In the genomic region with DNA sequence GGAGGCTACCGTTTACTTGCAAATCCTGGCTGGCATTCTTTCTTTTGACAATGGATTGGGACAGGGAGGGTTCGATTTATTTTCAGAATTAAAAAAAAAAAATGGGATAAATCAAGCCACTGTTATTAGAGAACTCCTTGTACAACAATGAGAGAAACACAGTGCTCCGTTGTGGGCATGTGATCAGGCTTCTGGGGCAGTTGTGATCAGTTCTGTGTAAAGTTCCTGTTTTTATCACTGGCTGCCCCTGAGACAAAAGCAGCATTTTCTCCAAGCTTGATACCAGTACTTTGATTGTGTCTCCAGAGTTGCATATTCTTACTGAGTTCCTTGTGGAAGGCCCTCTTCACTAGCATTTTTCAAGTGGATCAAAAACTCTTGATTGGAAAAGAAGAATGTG, we compare ENCODE assay signal across 8 cellular contexts. TPM values are rescaled to one million over a fixed set of nuclear protein-coding genes. Genes with fewer than 3 reads are reported as not detected.
A peak's percentile ranks its signal among the peaks of the same experiment; 100 is the strongest.
DNase-seq lines count a peak whose midpoint lies in the region; ATAC-seq, FAIRE-seq and TF ChIP-seq lines count a peak whose summit lies in the region.

No MANE protein-coding gene starts in this region.

- H3K4me3 ChIP-seq in BLaER1 treated with 17β-estradiol and CSF1 and Interleukin-3, amounts not matched to agents 10 nM and 100 nM: peak overlapping the region; percentile 85 to 97 (median 91)
- peak overlapping the region; percentile 96 for H3K4me3 ChIP-seq in adipocyte (ENCODE audit: low read length)

- peaks cover 32 to 47% (median 42%) of the 10 kb centered on the region in 11 experiments; a peak in 19 of 22 replicates for H4K20me1 ChIP-seq in BLaER1 treated with 17β-estradiol and CSF1 and Interleukin-3, amounts not matched to agents 10 nM and 100 nM

- peaks cover 0 to 12% (median 8%) of the 10 kb centered on the region in 11 experiments; a peak in 18 of 22 replicates for H3K9me3 ChIP-seq in BLaER1 treated with 17β-estradiol and CSF1 and Interleukin-3, amounts not matched to agents 10 nM and 100 nM (replicated peaks in 1 of 11)
- no peaks in the 10 kb centered on the region for H3K9me3 ChIP-seq in adipocyte (ENCODE audit: control insufficient read depth, low read length)

- no peak for TF ChIP-seq RAD21 in Ishikawa (IDR thresholded peaks at IDR 0.05; ENCODE audit: low read depth)

- peak overlapping the region; percentile 89 to 99 (median 96); a peak in 21 of 22 replicates for H3K27ac ChIP-seq in BLaER1 treated with 17β-estradiol and CSF1 and Interleukin-3, amounts not matched to agents 10 nM and 100 nM

- no peak for ATAC-seq in GM21723 (IDR thresholded peaks at IDR 0.05; ENCODE audit: unreplicated experiment)

- peak; percentile 44 for DNase-seq in adipocyte (ENCODE audit: low read depth)
- DNase-seq in hippocampal formation (lab: John Stamatoyannopoulos, UW): peak; percentile 78 to 94
- peak; percentile 51 for DNase-seq in renal cortical epithelial cell (ENCODE audit: low read depth)
- DNase-seq in NCI-H187 treated with DMSO at 0.1 percent for 48 hours (lab: John Stamatoyannopoulos, UW): no peak
- no peak for DNase-seq in RCC 7860 (ENCODE audit: low spot score)

- peaks cover 26 to 50% (median 40%) of the 10 kb centered on the region in 10 experiments for H3K4me1 ChIP-seq in BLaER1 treated with 17β-estradiol and CSF1 and Interleukin-3, amounts not matched to agents 10 nM and 100 nM
- peaks cover 27% of the 10 kb centered on the region for H3K4me1 ChIP-seq in adipocyte (ENCODE audit: control insufficient read depth, insufficient read depth, low read length)

- H3K4me2 ChIP-seq in BLaER1 treated with 17β-estradiol and CSF1 and Interleukin-3, amounts not matched to agents 10 nM and 100 nM: peak overlapping the region; percentile 73 to 96 (median 90)

- peaks cover 0 to 28% (median 13%) of the 10 kb centered on the region in 11 experiments; a peak in 11 of 22 replicates for H3K36me3 ChIP-seq in BLaER1 treated with 17β-estradiol and CSF1 and Interleukin-3, amounts not matched to agents 10 nM and 100 nM
- no peaks in the 10 kb centered on the region for H3K36me3 ChIP-seq in adipocyte (ENCODE audit: control insufficient read depth, insufficient read depth, low read length, severe bottlenecking)

- no peaks in the 10 kb centered on the region for H3K27me3 ChIP-seq in BLaER1 treated with 17β-estradiol and CSF1 and Interleukin-3, amounts not matched to agents 10 nM and 100 nM
- H3K27me3 ChIP-seq in adipocyte (replicated peaks; ENCODE audit: control insufficient read depth, insufficient read depth, low read length): no peaks in the 10 kb centered on the region

- FAIRE-seq in RCC 7860 (lab: Jason Lieb, UNC): no peak

- H3K9ac ChIP-seq in BLaER1 treated with 17β-estradiol and CSF1 and Interleukin-3, amounts not matched to agents 10 nM and 100 nM: peak overlapping the region; percentile 95 to 99 (median 98)
- H3K9ac ChIP-seq in adipocyte (ENCODE audit: low read length): peak overlapping the region; percentile 94

- TF ChIP-seq EP300 in Ishikawa (IDR thresholded peaks at IDR 0.05; ENCODE audit: borderline replicate concordance): no peak

TF ChIP-seq in Ishikawa, 13 proteins besides CTCF, POLR2A, EP300 and RAD21:
- TF ChIP-seq, protein P1, sequence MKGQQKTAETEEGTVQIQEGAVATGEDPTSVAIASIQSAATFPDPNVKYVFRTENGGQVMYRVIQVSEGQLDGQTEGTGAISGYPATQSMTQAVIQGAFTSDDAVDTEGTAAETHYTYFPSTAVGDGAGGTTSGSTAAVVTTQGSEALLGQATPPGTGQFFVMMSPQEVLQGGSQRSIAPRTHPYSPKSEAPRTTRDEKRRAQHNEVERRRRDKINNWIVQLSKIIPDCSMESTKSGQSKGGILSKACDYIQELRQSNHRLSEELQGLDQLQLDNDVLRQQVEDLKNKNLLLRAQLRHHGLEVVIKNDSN (IDR thresholded peaks at IDR 0.05): peak; percentile 12; the same call in 1 of the 2 replicates
- no peak for TF ChIP-seq CREB1 (IDR thresholded peaks at IDR 0.05; ENCODE audit: low read depth)
TF ChIP-seq in Ishikawa: peak in this region for 1.

RNA-seq across cellular contexts. Expression of gene DIP2B, which starts 1.2 kb away (rescaled TPM):
- total RNA-seq in renal cortical epithelial cell: 37.2 and 60.2 TPM in 2 replicates

Comparison
In these comparisons a context has a peak if more than half of its experiments do, and no peak if none do; other contexts are left out.
1. DNase-seq: peak in adipocyte (single experiment), hippocampal formation (2 of 2) and renal cortical epithelial cell (single experiment); none in NCI-H187 treated with DMSO at 0.1 percent for 48 hours (single experiment) and RCC 7860 (single experiment).